Comparison of ENCODE assay signal across 17 cellular contexts in genomic region chr5:179285236-179285635, GRCh38.
DNase-seq lines count a peak whose midpoint lies in the region; ATAC-seq and TF ChIP-seq lines count a peak whose summit lies in the region.
"Had no signal": no experiment of that assay in that cellular context is flagged by ENCODE, and none has a peak within 500 bp of the region (broad histone marks: within the 10 kb centered on the region; RNA-seq: fewer than 3 reads in every experiment).

No MANE protein-coding gene starts in this region.

- ATAC-seq in GM21515 (IDR thresholded peaks at IDR 0.05; ENCODE audit: unreplicated experiment) = no peak
- ATAC-seq in GM18909 (IDR thresholded peaks at IDR 0.05; ENCODE audit: poor library complexity, unreplicated experiment) = no peak
- no peak for ATAC-seq in GM19452 (IDR thresholded peaks at IDR 0.05; ENCODE audit: unreplicated experiment)
- ATAC-seq: A549 had no signal

- H3K79me2 ChIP-seq in ACC112 (ENCODE audit: control insufficient read depth, insufficient read depth, low read length, unreplicated experiment) = peaks cover 65% of the 10 kb centered on the region
- peaks cover 9% of the 10 kb centered on the region for H3K79me2 ChIP-seq in hepatocyte

- H4K20me1 ChIP-seq in hepatocyte (ENCODE audit: insufficient read depth, poor library complexity, severe bottlenecking) = peaks cover 6% of the 10 kb centered on the region

- H3K27ac ChIP-seq in ACC112 (ENCODE audit: low read depth, low read length) = peak overlapping the region; percentile 69
- H3K27ac ChIP-seq in hepatocyte = peak overlapping the region; percentile 3
- H3K27ac ChIP-seq: A549, PC-9, skin epidermis had no signal

- H3K27me3 ChIP-seq in ACC112 (ENCODE audit: insufficient read depth, low read length) = no peaks in the 10 kb centered on the region
- H3K27me3 ChIP-seq in hepatocyte = no peaks in the 10 kb centered on the region
- H3K27me3 ChIP-seq: MG63, tibial nerve had no signal

- no peaks in the 10 kb centered on the region for H3K9me3 ChIP-seq in hepatocyte (ENCODE audit: low read depth)
- H3K9me3 ChIP-seq: A549, MG63, tibial nerve had no signal

- DNase-seq in cardiac fibroblast (ENCODE audit: low read depth in 2 of 2) = peak; percentile 44 to 52
- DNase-seq in hepatocyte (ENCODE audit: low spot score) = no peak
- peak; percentile 25 for DNase-seq in pons (ENCODE audit: low spot score)
- DNase-seq in activated naive CD4-positive, alpha-beta T cell treated with anti-CD3 and anti-CD28 coated beads, Interleukin-2, amount 50 U/mL, for 16 hours = no peak
- DNase-seq: activated CD4-positive, alpha-beta memory T cell treated with anti-CD3 and anti-CD28 coated beads for 36 hours; cortex of kidney; DMS53; MG63; NCI-H226; PC-9 had no signal

- no peaks in the 10 kb centered on the region for H3K36me3 ChIP-seq in ACC112 (ENCODE audit: insufficient read depth, low read length)
- H3K36me3 ChIP-seq in hepatocyte (replicated peaks; ENCODE audit: insufficient read depth, low read depth) = no peaks in the 10 kb centered on the region
- H3K36me3 ChIP-seq: tibial nerve had no signal

- H2AFZ ChIP-seq in ACC112 (ENCODE audit: low read length, unreplicated experiment) (no peak overlapping the region), hepatocyte (no peak overlapping the region)
- H2AFZ ChIP-seq: PC-9 had no signal

- 47% methylated on average over 9 of the region's 9 CpGs for WGBS in hepatocyte (ENCODE audit: low lambda C conversion rate, missing lambda C conversion rate)

- peak overlapping the region; percentile 39 for H3K4me2 ChIP-seq in hepatocyte
- H3K4me2 ChIP-seq: A549, PC-9 had no signal

- H3K4me3 ChIP-seq in ACC112 (ENCODE audit: low read depth, low read length) = peak overlapping the region; percentile 24
- peak overlapping the region in 1 of 2 donors; percentile 18 for H3K4me3 ChIP-seq in cardiac fibroblast (replicated peaks in 1 of 2; ENCODE audit: low read depth in 2 of 2, low read length in 2 of 2)
- H3K4me3 ChIP-seq in hepatocyte = no peak overlapping the region
- H3K4me3 ChIP-seq: A549, MG63, PC-9, skin epidermis, tibial nerve had no signal

- peaks cover 22% of the 10 kb centered on the region for H3K4me1 ChIP-seq in ACC112 (ENCODE audit: control insufficient read depth, insufficient read depth, low read length, unreplicated experiment)
- H3K4me1 ChIP-seq in hepatocyte (ENCODE audit: insufficient read depth) = no peaks in the 10 kb centered on the region
- H3K4me1 ChIP-seq: A549 had no signal

- TF ChIP-seq CTCF in cardiac fibroblast (IDR thresholded peaks at IDR 0.05; ENCODE audit: low read depth, low read length) (no peak), hepatocyte (IDR thresholded peaks at IDR 0.05; ENCODE audit: poor library complexity) (no peak)

- H3K9me2 ChIP-seq in hepatocyte (replicated peaks; ENCODE audit: insufficient read depth) = no peaks in the 10 kb centered on the region

Comparison
In these comparisons a context has a peak if more than half of its experiments do, and no peak if none do; other contexts are left out.
1. DNase-seq: peak in cardiac fibroblast (2 of 2) and pons (single experiment); none in hepatocyte (single experiment) and activated naive CD4-positive, alpha-beta T cell treated with anti-CD3 and anti-CD28 coated beads, Interleukin-2, amount 50 U/mL, for 16 hours (single experiment).